Comparison of ENCODE assay signal across 17 cellular contexts in the genomic region with DNA sequence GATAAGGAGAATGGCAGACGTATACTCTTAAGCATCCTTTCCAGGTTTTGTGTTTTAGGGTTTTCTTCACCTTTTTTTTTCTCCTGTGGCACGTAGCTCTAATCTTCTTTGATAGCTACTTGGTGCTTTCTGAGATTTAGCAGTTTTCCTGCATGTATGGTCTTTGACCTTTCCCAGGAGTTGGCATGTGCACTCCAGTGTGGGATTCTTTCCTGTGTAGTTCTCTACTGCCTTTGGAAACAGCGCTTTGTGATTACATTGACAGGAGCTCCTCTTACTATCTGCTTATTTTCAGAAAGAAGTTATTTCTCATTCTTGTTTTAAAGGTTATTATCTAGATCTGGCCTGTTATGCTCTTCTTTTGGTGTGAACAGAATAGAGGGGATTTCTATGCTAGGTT.
"Had no signal": no experiment of that assay in that cellular context is flagged by ENCODE, and none has a peak within 500 bp of the region (broad histone marks: within the 10 kb centered on the region; RNA-seq: fewer than 3 reads in every experiment).

No MANE protein-coding gene starts in this region.

- FAIRE-seq: pancreas had no signal

- ATAC-seq: activated CD8-positive, alpha-beta memory T cell treated with anti-CD3 and anti-CD28 coated beads, Interleukin-2, amount 10 ng/mL, durations not matched to agents 7 days and 5 days; activated T-cell treated with anti-CD3 and anti-CD28 coated beads, Interleukin-2, amount 50 U/mL, for 4 hours; esophagus mucosa; stimulated activated naive B cell treated with anti-CD40 and anti-IgM and Interleukin-4, amounts not matched to agents 10 μg/mL and 1 μg/mL and 100 μg/mL, for 72 hours had no signal

- H3K27ac ChIP-seq: brain microvascular endothelial cell, spleen had no signal

- DNase-seq: activated CD4-positive, alpha-beta T cell treated with anti-CD3 and anti-CD28 coated beads for 1 hour; activated CD4-positive, alpha-beta T cell treated with anti-CD3 and anti-CD28 coated beads, Interleukin-2, amount 50 U/mL, for 48 hours; activated CD8-positive, alpha-beta memory T cell treated with anti-CD3 and anti-CD28 coated beads, Interleukin-2, amount 10 ng/mL, durations not matched to agents 7 days and 5 days; activated effector memory CD4-positive, alpha-beta T cell treated with anti-CD3 and anti-CD28 coated beads, Interleukin-2, amount 50 U/mL, for 16 hours; activated T-cell treated with anti-CD3 and anti-CD28 coated beads, Interleukin-2, amount 50 U/mL, for 4 hours; brain microvascular endothelial cell; endodermal cell; glutamatergic neuron; mesendoderm; pancreas; spleen; stimulated activated CD4-positive, alpha-beta T cell treated with anti-CD3 and anti-CD28 coated beads, Interleukin-2, amount 100 ng/mL, for 24 hours; stimulated activated naive B cell treated with anti-CD40 and anti-IgM and Interleukin-4, amounts not matched to agents 10 μg/mL and 1 μg/mL and 100 μg/mL, for 72 hours; substantia nigra; SW 1271; upper lobe of left lung had no signal

- H3K27me3 ChIP-seq: brain microvascular endothelial cell, pancreas, spleen, upper lobe of left lung had no signal

- H3K4me3 ChIP-seq: pancreas, spleen, upper lobe of left lung had no signal

- H3K36me3 ChIP-seq: brain microvascular endothelial cell, pancreas, spleen, upper lobe of left lung had no signal

- H3K9me3 ChIP-seq: pancreas had no signal
